8 cellular contexts compared by ENCODE assay signal in genomic region chr17:40218740-40219072, GRCh38. TPM values are rescaled to one million over a fixed set of nuclear protein-coding genes. Genes with fewer than 3 reads are reported as not detected.
DNase-seq lines count a peak whose midpoint lies in the region; ATAC-seq and TF ChIP-seq lines count a peak whose summit lies in the region.

No MANE protein-coding gene starts in this region.

- intact Hi-C loops in left colon (cut with DNase I, micrococcal nuclease) = no loop called here

- no peak for TF ChIP-seq CTCF in coronary artery (IDR thresholded peaks at IDR 0.05)

- DNase-seq in DMS79 treated with DMSO at 0.1 percent for 48 hours (lab: John Stamatoyannopoulos, UW) = peak; percentile 86
- peak; percentile 82 for DNase-seq in NCI-H2171 treated with DMSO at 0.1 percent for 48 hours (lab: John Stamatoyannopoulos, UW)
- DNase-seq in activated CD4-positive, alpha-beta T cell treated with anti-CD3 and anti-CD28 coated beads for 48 hours = peak; percentile 80
- peak; percentile 80 for DNase-seq in coronary artery (ENCODE audit: low spot score)
- peak; percentile 71 to 78 for DNase-seq in left colon
- DNase-seq in stimulated activated CD4-positive, alpha-beta T cell treated with anti-CD3 and anti-CD28 coated beads, Interleukin-1b, Interleukin-23, amount 100 ng/mL, for 24 hours (ENCODE audit: low read depth in 4 of 4, low spot score in 1 of 4) = peak; percentile 53 to 59 (median 57)
- no peak for DNase-seq in Kasumi-1 (lab: John Stamatoyannopoulos, UW)

- H3K27ac ChIP-seq in coronary artery = peak overlapping the region; percentile 84 to 98

- ATAC-seq in HG02610 (IDR thresholded peaks at IDR 0.05; ENCODE audit: unreplicated experiment) (peak; percentile 52), left colon (peak; percentile 19)

- peak overlapping the region; percentile 85 for H3K4me3 ChIP-seq in coronary artery

RNA-seq across cellular contexts. Expression of gene WIPF2, which starts 0.4 kb away (rescaled TPM):
- 10 to 100 TPM; 43.6 to 53.6 TPM for total RNA-seq in left colon

RNA-seq across cellular contexts. Expression of gene RAPGEFL1, which starts 41.4 kb away (rescaled TPM):
- 100 to 1,000 TPM; 149 to 194 TPM for total RNA-seq in left colon

Comparison
In these comparisons a context has a peak if more than half of its experiments do, and no peak if none do; other contexts are left out.
1. DNase-seq: peak in DMS79 treated with DMSO at 0.1 percent for 48 hours (single experiment), NCI-H2171 treated with DMSO at 0.1 percent for 48 hours (single experiment), activated CD4-positive, alpha-beta T cell treated with anti-CD3 and anti-CD28 coated beads for 48 hours (single experiment), coronary artery (single experiment), left colon (2 of 2) and stimulated activated CD4-positive, alpha-beta T cell treated with anti-CD3 and anti-CD28 coated beads, Interleukin-1b, Interleukin-23, amount 100 ng/mL, for 24 hours (4 of 4); none in Kasumi-1 (0 of 2).